Comparison of ENCODE assay signal across 24 cellular contexts in genomic region chr3:172753125-172753524, GRCh38. TPM values are rescaled to one million over a fixed set of nuclear protein-coding genes. Genes with fewer than 3 reads are reported as not detected.
DNase-seq lines count a peak whose midpoint lies in the region; ATAC-seq and TF ChIP-seq lines count a peak whose summit lies in the region.
"Had no signal": no experiment of that assay in that cellular context is flagged by ENCODE, and none has a peak within 500 bp of the region (broad histone marks: within the 10 kb centered on the region; RNA-seq: fewer than 3 reads in every experiment).

No MANE protein-coding gene starts in this region.

- no peak for TF ChIP-seq POLR2A in NB4 (IDR thresholded peaks at IDR 0.05; ENCODE audit: extremely low read depth, insufficient read length)

- peaks cover 17 to 28% of the 10 kb centered on the region in 2 donors for H3K4me1 Mint-ChIP-seq in natural killer cell treated with Interleukin-12 subunit alpha and Interleukin-12 subunit beta and Interleukin-15 and Interleukin-18, amount 100 ng/mL, for 72 hours (ENCODE audit: low read depth in 2 of 2)
- H3K4me1 Mint-ChIP-seq in natural killer cell = peaks cover 19 to 21% of the 10 kb centered on the region in 2 donors
- peaks cover 31% of the 10 kb centered on the region for H3K4me1 Mint-ChIP-seq in endodermal cell
- peaks cover 9% of the 10 kb centered on the region for H3K4me1 Mint-ChIP-seq in stimulated activated memory B cell treated with anti-CD40 and anti-IgM and Interleukin-4, amounts not matched to agents 10 μg/mL and 1 μg/mL and 100 μg/mL, for 72 hours

- H3K27me3 Mint-ChIP-seq in natural killer cell treated with Interleukin-12 subunit alpha and Interleukin-12 subunit beta and Interleukin-15 and Interleukin-18, amount 100 ng/mL, for 72 hours = no peaks in the 10 kb centered on the region
- H3K27me3 Mint-ChIP-seq in natural killer cell (ENCODE audit: low read depth in 2 of 2) (no peaks in the 10 kb centered on the region), endodermal cell (ENCODE audit: insufficient read depth) (no peaks in the 10 kb centered on the region)
- H3K27me3 Mint-ChIP-seq in stimulated activated memory B cell treated with anti-CD40 and anti-IgM and Interleukin-4, amounts not matched to agents 10 μg/mL and 1 μg/mL and 100 μg/mL, for 72 hours = no peaks in the 10 kb centered on the region
- H3K27me3 Mint-ChIP-seq: memory B cell, progenitor cell of endocrine pancreas had no signal

- no peaks in the 10 kb centered on the region for H3K9me3 ChIP-seq in endodermal cell (ENCODE audit: control insufficient read depth, low read length)
- H3K9me3 ChIP-seq: Caco-2, gastrocnemius medialis, HAP-1, tibial artery had no signal

- intact Hi-C loops in natural killer cell (cut with micrococcal nuclease) = no loop called here

- H3K4me3 ChIP-seq in NB4 (ENCODE audit: low read depth, low read length) (peak overlapping the region; percentile 17), endodermal cell (ENCODE audit: low read length) (peak overlapping the region; percentile 94)
- H3K4me3 ChIP-seq: gastrocnemius medialis, HAP-1, tibial artery had no signal

- H3K36me3 ChIP-seq in endodermal cell (ENCODE audit: control insufficient read depth, insufficient read depth, low read length) = peaks cover 48% of the 10 kb centered on the region
- H3K36me3 ChIP-seq: gastrocnemius medialis, tibial artery had no signal

- peak overlapping the region; percentile 1 for H3K4me3 Mint-ChIP-seq in natural killer cell treated with Interleukin-12 subunit alpha and Interleukin-12 subunit beta and Interleukin-15 and Interleukin-18, amount 100 ng/mL, for 72 hours
- no peak overlapping the region for H3K4me3 Mint-ChIP-seq in natural killer cell
- peak overlapping the region; percentile 97 for H3K4me3 Mint-ChIP-seq in endodermal cell
- H3K4me3 Mint-ChIP-seq in stimulated activated memory B cell treated with anti-CD40 and anti-IgM and Interleukin-4, amounts not matched to agents 10 μg/mL and 1 μg/mL and 100 μg/mL, for 72 hours = no peak overlapping the region
- H3K4me3 Mint-ChIP-seq: memory B cell had no signal

- no peaks in the 10 kb centered on the region for H3K9me3 Mint-ChIP-seq in natural killer cell treated with Interleukin-12 subunit alpha and Interleukin-12 subunit beta and Interleukin-15 and Interleukin-18, amount 100 ng/mL, for 72 hours
- H3K9me3 Mint-ChIP-seq in natural killer cell (no peaks in the 10 kb centered on the region), endodermal cell (no peaks in the 10 kb centered on the region)
- H3K9me3 Mint-ChIP-seq in stimulated activated memory B cell treated with anti-CD40 and anti-IgM and Interleukin-4, amounts not matched to agents 10 μg/mL and 1 μg/mL and 100 μg/mL, for 72 hours = no peaks in the 10 kb centered on the region
- H3K9me3 Mint-ChIP-seq: memory B cell had no signal

- peaks cover 6% of the 10 kb centered on the region for H3K36me3 Mint-ChIP-seq in natural killer cell treated with Interleukin-12 subunit alpha and Interleukin-12 subunit beta and Interleukin-15 and Interleukin-18, amount 100 ng/mL, for 72 hours
- H3K36me3 Mint-ChIP-seq in natural killer cell (no peaks in the 10 kb centered on the region), endodermal cell (ENCODE audit: low read depth) (peaks cover 50% of the 10 kb centered on the region)
- H3K36me3 Mint-ChIP-seq in stimulated activated memory B cell treated with anti-CD40 and anti-IgM and Interleukin-4, amounts not matched to agents 10 μg/mL and 1 μg/mL and 100 μg/mL, for 72 hours = peaks cover 10% of the 10 kb centered on the region

- ATAC-seq in natural killer cell treated with Interleukin-12 subunit alpha and Interleukin-12 subunit beta and Interleukin-15 and Interleukin-18, amount 100 ng/mL, for 72 hours = no peak
- no peak for ATAC-seq in natural killer cell
- ATAC-seq in stimulated activated memory B cell treated with anti-CD40 and anti-IgM and Interleukin-4, amounts not matched to agents 10 μg/mL and 1 μg/mL and 100 μg/mL, for 72 hours = no peak
- ATAC-seq: esophagus mucosa, gastrocnemius medialis had no signal

- TF ChIP-seq CTCF in natural killer cell (IDR thresholded peaks at IDR 0.05) (no peak), NB4 (IDR thresholded peaks at IDR 0.05; ENCODE audit: low read depth, low read length) (no peak), endodermal cell (conservative IDR thresholded peaks at IDR 0.05) (no peak)

- no peak overlapping the region for H3K9ac ChIP-seq in endodermal cell (ENCODE audit: extremely low read depth, low read length, poor library complexity, severe bottlenecking)

- H3K4me1 ChIP-seq in endodermal cell (ENCODE audit: control insufficient read depth, insufficient read depth, low read length) = peaks cover 3% of the 10 kb centered on the region

- no peak overlapping the region for H3K27ac ChIP-seq in endodermal cell (ENCODE audit: low read depth, low read length)
- H3K27ac ChIP-seq: gastrocnemius medialis, tibial artery had no signal

- H3K27me3 ChIP-seq in endodermal cell (ENCODE audit: control insufficient read depth, insufficient read depth, low read length, poor library complexity, severe bottlenecking) = no peaks in the 10 kb centered on the region
- H3K27me3 ChIP-seq: gastrocnemius medialis, tibial artery had no signal

- H3K27ac Mint-ChIP-seq in natural killer cell treated with Interleukin-12 subunit alpha and Interleukin-12 subunit beta and Interleukin-15 and Interleukin-18, amount 100 ng/mL, for 72 hours = peak overlapping the region in 1 of 2 donors; percentile 44
- H3K27ac Mint-ChIP-seq in natural killer cell = no peak overlapping the region
- no peak overlapping the region for H3K27ac Mint-ChIP-seq in endodermal cell
- H3K27ac Mint-ChIP-seq in stimulated activated memory B cell treated with anti-CD40 and anti-IgM and Interleukin-4, amounts not matched to agents 10 μg/mL and 1 μg/mL and 100 μg/mL, for 72 hours = no peak overlapping the region
- H3K27ac Mint-ChIP-seq: progenitor cell of endocrine pancreas had no signal

- 88% methylated on average over 1 of the region's 1 CpG; no CpG with 5 or more reads in 1 of the 2 experiments for WGBS in endodermal cell (ENCODE audit: insufficient coverage in 1 of 2, insufficient read length in 1 of 2), 2 experiments

- no peak for DNase-seq in natural killer cell treated with Interleukin-12 subunit alpha and Interleukin-12 subunit beta and Interleukin-15 and Interleukin-18, amount 100 ng/mL, for 72 hours (ENCODE audit: low spot score)
- no peak for DNase-seq in natural killer cell
- no peak for DNase-seq in NB4 (ENCODE audit: low read depth)
- no peak for DNase-seq in endodermal cell
- no peak for DNase-seq in mesenteric fat pad (ENCODE audit: low spot score)
- DNase-seq in NCI-H2081 treated with DMSO at 0.1 percent for 48 hours (lab: John Stamatoyannopoulos, UW) = no peak
- DNase-seq: activated CD4-positive, alpha-beta T cell treated with anti-CD3 and anti-CD28 coated beads for 4 hours; activated naive CD4-positive, alpha-beta T cell treated with anti-CD3 and anti-CD28 coated beads, Interleukin-2, amount 50 U/mL, for 16 hours; activated T-cell treated with anti-CD3 and anti-CD28 coated beads, Interleukin-2, amount 50 U/mL, for 1 hour; Caco-2; effector CD4-positive, alpha-beta T cell; EL; gastrocnemius medialis; hypothalamus; kidney; NCI-H2107; NCI-H524; stimulated activated naive CD4-positive, alpha-beta T cell treated with Interleukin-2 at 50 U/mL for 16 hours; tibial artery had no signal

RNA-seq across cellular contexts. Expression of gene ECT2, which starts 2.6 kb away (rescaled TPM):
- total RNA-seq in natural killer cell treated with Interleukin-12 subunit alpha and Interleukin-12 subunit beta and Interleukin-15 and Interleukin-18, amount 100 ng/mL, for 72 hours = 10 to 100 TPM; 27.8 to 59.7 TPM
- total RNA-seq in natural killer cell (1 to 10 TPM; 2.9 to 7.0 (median 4.8) TPM), endodermal cell (100 to 1,000 TPM in 1 of 2 donors, 10 to 100 TPM in 1; 90.3 to 141 TPM), mesenteric fat pad (9.1 TPM)
- 97.1 TPM for polyA plus RNA-seq in endodermal cell (2013, experiment 1 of 2)
- 103 TPM for polyA plus RNA-seq in endodermal cell (2013, experiment 2 of 2)

RNA-seq across cellular contexts. Expression of gene NCEH1, which starts 42.3 kb away (rescaled TPM):
- 10 to 100 TPM; 18.5 to 18.6 TPM for total RNA-seq in natural killer cell treated with Interleukin-12 subunit alpha and Interleukin-12 subunit beta and Interleukin-15 and Interleukin-18, amount 100 ng/mL, for 72 hours
- total RNA-seq in natural killer cell (1 to 10 TPM; 3.5 to 6.8 (median 5.3) TPM), endodermal cell (10 to 100 TPM; 14.1 to 16.5 TPM), mesenteric fat pad (17.8 TPM)
- 2.7 TPM for polyA plus RNA-seq in endodermal cell (2013, experiment 1 of 2)
- 2.9 TPM for polyA plus RNA-seq in endodermal cell (2013, experiment 2 of 2)

Comparison
In these comparisons a context has a peak if more than half of its experiments do, and no peak if none do; other contexts are left out.
1. H3K4me3 Mint-ChIP-seq: peak in natural killer cell treated with Interleukin-12 subunit alpha and Interleukin-12 subunit beta and Interleukin-15 and Interleukin-18, amount 100 ng/mL, for 72 hours (single experiment) and endodermal cell (single experiment); none in natural killer cell (single experiment) and stimulated activated memory B cell treated with anti-CD40 and anti-IgM and Interleukin-4, amounts not matched to agents 10 μg/mL and 1 μg/mL and 100 μg/mL, for 72 hours (single experiment).